ENCODE assay signal across 8 cellular contexts in genomic region chr16:30957456-30958163, GRCh38. TPM values are rescaled to one million over a fixed set of nuclear protein-coding genes. Genes with fewer than 3 reads are reported as not detected.
DNase-seq lines count a peak whose midpoint lies in the region; ATAC-seq and TF ChIP-seq lines count a peak whose summit lies in the region.

Gene SETD1A, plus strand, starts transcription at chr16:30957754. Its CDS starts 978 bp downstream, at chr16:30958732.

- H3K27me3 Mint-ChIP-seq in CD4-positive, CD25-positive, alpha-beta regulatory T cell, result peaks cover 12% of the 10 kb centered on the region
- H3K27me3 Mint-ChIP-seq in activated CD4-positive, alpha-beta memory T cell treated with anti-CD3 and anti-CD28 coated beads for 36 hours, result no peaks in the 10 kb centered on the region

- H3K36me3 Mint-ChIP-seq in CD4-positive, CD25-positive, alpha-beta regulatory T cell, result peaks cover 17% of the 10 kb centered on the region
- H3K36me3 Mint-ChIP-seq in activated CD4-positive, alpha-beta memory T cell treated with anti-CD3 and anti-CD28 coated beads for 36 hours, result peaks cover 33% of the 10 kb centered on the region

- peaks cover 23% of the 10 kb centered on the region for H3K4me1 ChIP-seq in CD4-positive, CD25-positive, alpha-beta regulatory T cell (ENCODE audit: control insufficient read depth, insufficient read depth, low read length, poor library complexity, severe bottlenecking)
- H3K4me1 ChIP-seq in right lobe of liver, result peaks cover 0 to 51% (median 18%) of the 10 kb centered on the region in 4 donors

- peak within 1 kb of the TSS; percentile 93 for H3K27ac ChIP-seq in CD4-positive, CD25-positive, alpha-beta regulatory T cell (ENCODE audit: insufficient read depth, low read length, poor library complexity, severe bottlenecking)
- peak within 1 kb of the TSS; percentile 94 to 99 (median 98) for H3K27ac ChIP-seq in right lobe of liver

- TF ChIP-seq POLR2A in right lobe of liver (IDR thresholded peaks at IDR 0.05), result peak; percentile 58

- peaks cover 15 to 47% (median 24%) of the 10 kb centered on the region in 4 donors for H3K4me1 Mint-ChIP-seq in CD4-positive, CD25-positive, alpha-beta regulatory T cell
- H3K4me1 Mint-ChIP-seq in activated CD4-positive, alpha-beta memory T cell treated with anti-CD3 and anti-CD28 coated beads for 36 hours (ENCODE audit: low read depth), result peaks cover 26% of the 10 kb centered on the region

- no peaks in the 10 kb centered on the region for H3K9me3 Mint-ChIP-seq in CD4-positive, CD25-positive, alpha-beta regulatory T cell
- no peaks in the 10 kb centered on the region for H3K9me3 Mint-ChIP-seq in activated CD4-positive, alpha-beta memory T cell treated with anti-CD3 and anti-CD28 coated beads for 36 hours

- CTCF ChIA-PET in activated CD4-positive, alpha-beta memory T cell treated with anti-CD3 and anti-CD28 coated beads for 36 hours (lab: Charles Lee), result no interaction called here

- intact Hi-C loops in activated CD4-positive, alpha-beta memory T cell treated with anti-CD3 and anti-CD28 coated beads for 36 hours (cut with micrococcal nuclease), result loop anchor here (1.0 to 5.0 kb wide), 7 partner anchors 35 to 912 kb away; partner anchors contain the start of genes VKORC1, ZNF646 and ZNF668
- intact Hi-C loops in right lobe of liver (cut with DNase I), result no loop called here

- peak; percentile 94 to 99 (median 98) for DNase-seq in CD4-positive, CD25-positive, alpha-beta regulatory T cell
- peak; percentile 88 for DNase-seq in HK-2 (ENCODE audit: unreplicated experiment)
- DNase-seq in NCI-H82 (lab: John Stamatoyannopoulos, UW), result peak; percentile 96
- peak; percentile 97 for DNase-seq in activated CD4-positive, alpha-beta memory T cell treated with anti-CD3 and anti-CD28 coated beads for 36 hours
- peak; percentile 93 to 98 for DNase-seq in dermis microvascular lymphatic vessel endothelial cell (ENCODE audit: low read depth in 2 of 2)
- peak; percentile 97 to 98 (median 98) for DNase-seq in right lobe of liver
- DNase-seq in stimulated activated CD4-positive, alpha-beta T cell treated with anti-CD3 and anti-CD28 coated beads, Interleukin-4, amount 100 ng/mL, for 1 hour, result peak; percentile 97

- ATAC-seq in CD4-positive, CD25-positive, alpha-beta regulatory T cell (ENCODE audit: low read depth in 2 of 2), result peak; percentile 85 to 88
- ATAC-seq in GM19455 (IDR thresholded peaks at IDR 0.05; ENCODE audit: unreplicated experiment), result peak; percentile 74
- ATAC-seq in right lobe of liver, result peak; percentile 89 to 91 (median 90)

- no peak for TF ChIP-seq CTCF in right lobe of liver (IDR thresholded peaks at IDR 0.05)

- WGBS in right lobe of liver (ENCODE audit: insufficient coverage, low coverage, low lambda C conversion rate, missing lambda C conversion rate), result 0% methylated on average over 6 of the region's 85 CpGs

- peak within 1 kb of the TSS; percentile 97 to 99 (median 98) for H3K4me3 Mint-ChIP-seq in CD4-positive, CD25-positive, alpha-beta regulatory T cell
- H3K4me3 Mint-ChIP-seq in activated CD4-positive, alpha-beta memory T cell treated with anti-CD3 and anti-CD28 coated beads for 36 hours, result peak within 1 kb of the TSS; percentile 92

- POLR2A ChIA-PET in activated CD4-positive, alpha-beta memory T cell treated with anti-CD3 and anti-CD28 coated beads for 36 hours (lab: Charles Lee), result interaction anchor here (0.9 to 1.1 kb wide), 2 partner anchors 116 to 184 kb away, joined by 3 to 5 read pairs; partner anchors contain the start of genes ZNF646 and ZNF668

- H3K27me3 ChIP-seq in CD4-positive, CD25-positive, alpha-beta regulatory T cell (ENCODE audit: control insufficient read depth, insufficient read depth, low read length), result no peaks in the 10 kb centered on the region
- H3K27me3 ChIP-seq in right lobe of liver, result no peaks in the 10 kb centered on the region

- H3K4me3 ChIP-seq in CD4-positive, CD25-positive, alpha-beta regulatory T cell (ENCODE audit: low read depth, low read length), result peak within 1 kb of the TSS; percentile 88
- peak within 1 kb of the TSS; percentile 64 to 87 (median 84) for H3K4me3 ChIP-seq in right lobe of liver

- peak within 1 kb of the TSS; percentile 98 to 99 (median 98) for H3K27ac Mint-ChIP-seq in CD4-positive, CD25-positive, alpha-beta regulatory T cell
- H3K27ac Mint-ChIP-seq in activated CD4-positive, alpha-beta memory T cell treated with anti-CD3 and anti-CD28 coated beads for 36 hours, result peak within 1 kb of the TSS; percentile 99

- no peaks in the 10 kb centered on the region for H3K9me3 ChIP-seq in CD4-positive, CD25-positive, alpha-beta regulatory T cell (ENCODE audit: control insufficient read depth in 2 of 2, low read length in 2 of 2)
- H3K9me3 ChIP-seq in right lobe of liver, result no peaks in the 10 kb centered on the region

- H3K36me3 ChIP-seq in CD4-positive, CD25-positive, alpha-beta regulatory T cell (ENCODE audit: control insufficient read depth, insufficient read depth, low read length), result peaks cover 33% of the 10 kb centered on the region
- H3K36me3 ChIP-seq in right lobe of liver, result peaks cover 0 to 35% (median 18%) of the 10 kb centered on the region in 4 donors

RNA-seq across cellular contexts. Expression of gene SETD1A, which starts in this region (rescaled TPM):
- total RNA-seq in CD4-positive, CD25-positive, alpha-beta regulatory T cell, result 35.2 TPM
- polyA plus RNA-seq in CD4-positive, CD25-positive, alpha-beta regulatory T cell, result 1 to 10 TPM in 1 of 4 donors, under 1 TPM in 3; 0.33 to 1.4 (median 0.63) TPM
- 10 to 100 TPM; 16.4 to 17.4 TPM for total RNA-seq in activated CD4-positive, alpha-beta memory T cell treated with anti-CD3 and anti-CD28 coated beads for 36 hours
- 1.7 and 4.2 TPM in 2 replicates for total RNA-seq in dermis microvascular lymphatic vessel endothelial cell
- total RNA-seq in right lobe of liver, result 1 to 10 TPM; 3.7 to 7.4 (median 6.9) TPM

Comparison
In these comparisons a context has a peak if more than half of its experiments do, and no peak if none do; other contexts are left out.
1. Peak in every context shown above with its lines: DNase-seq, ATAC-seq, H3K4me3 ChIP-seq and H3K27ac ChIP-seq.